Comparison of ENCODE assay signal across 8 cellular contexts in genomic region chr1:210328746-210329488, GRCh38. TPM values are rescaled to one million over a fixed set of nuclear protein-coding genes. Genes with fewer than 3 reads are reported as not detected.
DNase-seq lines count a peak whose midpoint lies in the region; ATAC-seq and TF ChIP-seq lines count a peak whose summit lies in the region.

HHAT (plus strand) TSS chr1:210328902; CDS start chr1:210348976, 20,074 bp downstream.

- H3K4me1 ChIP-seq in ectodermal cell (ENCODE audit: control insufficient read depth, insufficient read depth, low read length) (no peaks in the 10 kb centered on the region), lower lobe of right lung (peaks cover 16% of the 10 kb centered on the region)

- TF ChIP-seq CTCF in lower lobe of right lung (IDR thresholded peaks at IDR 0.05), result peak; percentile 28

- in situ Hi-C loops in GM18951 (cut with MboI; ENCODE audit: low sequenced_read_pairs, unreplicated experiment), result no loop called here

- peak within 1 kb of the TSS; percentile 78 for H3K4me3 ChIP-seq in ectodermal cell (ENCODE audit: insufficient read depth, low read depth, low read length)
- H3K4me3 ChIP-seq in lower lobe of right lung, result peak within 1 kb of the TSS; percentile 74

- ATAC-seq in HG03135 (IDR thresholded peaks at IDR 0.05; ENCODE audit: unreplicated experiment) (peak; percentile 52), lower lobe of right lung (peak; percentile 97)

- H3K36me3 ChIP-seq in ectodermal cell (ENCODE audit: control insufficient read depth, insufficient read depth, low read length) (no peaks in the 10 kb centered on the region), lower lobe of right lung (no peaks in the 10 kb centered on the region)

- intact Hi-C loops in lower lobe of right lung (cut with DNase I), result no loop called here

- WGBS in ectodermal cell, 2 experiments, result 0% methylated on average over 88 of the region's 88 CpGs

- peak within 1 kb of the TSS; percentile 76 for H3K27ac ChIP-seq in ectodermal cell (ENCODE audit: insufficient read depth, low read depth, low read length, poor library complexity, severe bottlenecking)
- H3K27ac ChIP-seq in lower lobe of right lung, result peak within 1 kb of the TSS; percentile 95

- TF ChIP-seq POLR2A in GM18951 (IDR thresholded peaks at IDR 0.05; ENCODE audit: extremely low read depth, insufficient read depth, insufficient read length), result peak; percentile 68

- DNase-seq in Ammon's horn (ENCODE audit: low spot score), result peak; percentile 70
- peak; percentile 82 for DNase-seq in NCI-H2227 treated with DMSO at 0.1 percent for 48 hours (lab: John Stamatoyannopoulos, UW)
- peak; percentile 47 to 50 for DNase-seq in activated CD4-positive, alpha-beta T cell treated with anti-CD3 and anti-CD28 coated beads, Interleukin-2, amount 50 U/mL, for 4 hours
- peak; percentile 93 for DNase-seq in lower lobe of right lung
- peak in 2 of 3 experiments; percentile 19 to 39 for DNase-seq in stimulated activated CD4-positive, alpha-beta T cell treated with anti-CD3 and anti-CD28 coated beads, TNF-alpha, amount 100 ng/mL, for 4 hours (ENCODE audit: low read depth in 3 of 3)

- no peaks in the 10 kb centered on the region for H3K9me3 ChIP-seq in ectodermal cell (ENCODE audit: control insufficient read depth, low read length)
- no peaks in the 10 kb centered on the region for H3K9me3 ChIP-seq in lower lobe of right lung

- H3K27me3 ChIP-seq in ectodermal cell (ENCODE audit: control insufficient read depth, insufficient read depth, low read length, poor library complexity, severe bottlenecking) (peaks cover 46% of the 10 kb centered on the region), lower lobe of right lung (ENCODE audit: low read depth) (no peaks in the 10 kb centered on the region)

RNA-seq across cellular contexts. Expression of gene HHAT, which starts in this region (rescaled TPM):
- polyA plus RNA-seq in ectodermal cell (2013, experiment 1 of 4), result 7.5 TPM
- polyA plus RNA-seq in ectodermal cell (2013, experiment 2 of 4), result 8.4 TPM
- 5.4 TPM for polyA plus RNA-seq in ectodermal cell (2013, experiment 3 of 4)
- polyA plus RNA-seq in ectodermal cell (2013, experiment 4 of 4), result 5.4 TPM
- 5.3 TPM for total RNA-seq in lower lobe of right lung

Comparison
In these comparisons a context has a peak if more than half of its experiments do, and no peak if none do; other contexts are left out.
1. Peak in every context shown above with its lines: DNase-seq, ATAC-seq, H3K4me3 ChIP-seq and H3K27ac ChIP-seq.
2. DNase-seq: peak in every context shown above with its lines; median percentile 93 in lower lobe of right lung; 82 in NCI-H2227 treated with DMSO at 0.1 percent for 48 hours; 70 in Ammon's horn; 48 in activated CD4-positive, alpha-beta T cell treated with anti-CD3 and anti-CD28 coated beads, Interleukin-2, amount 50 U/mL, for 4 hours; 29 in stimulated activated CD4-positive, alpha-beta T cell treated with anti-CD3 and anti-CD28 coated beads, TNF-alpha, amount 100 ng/mL, for 4 hours.